ENCODE assay signal across 20 cellular contexts in the genomic region with DNA sequence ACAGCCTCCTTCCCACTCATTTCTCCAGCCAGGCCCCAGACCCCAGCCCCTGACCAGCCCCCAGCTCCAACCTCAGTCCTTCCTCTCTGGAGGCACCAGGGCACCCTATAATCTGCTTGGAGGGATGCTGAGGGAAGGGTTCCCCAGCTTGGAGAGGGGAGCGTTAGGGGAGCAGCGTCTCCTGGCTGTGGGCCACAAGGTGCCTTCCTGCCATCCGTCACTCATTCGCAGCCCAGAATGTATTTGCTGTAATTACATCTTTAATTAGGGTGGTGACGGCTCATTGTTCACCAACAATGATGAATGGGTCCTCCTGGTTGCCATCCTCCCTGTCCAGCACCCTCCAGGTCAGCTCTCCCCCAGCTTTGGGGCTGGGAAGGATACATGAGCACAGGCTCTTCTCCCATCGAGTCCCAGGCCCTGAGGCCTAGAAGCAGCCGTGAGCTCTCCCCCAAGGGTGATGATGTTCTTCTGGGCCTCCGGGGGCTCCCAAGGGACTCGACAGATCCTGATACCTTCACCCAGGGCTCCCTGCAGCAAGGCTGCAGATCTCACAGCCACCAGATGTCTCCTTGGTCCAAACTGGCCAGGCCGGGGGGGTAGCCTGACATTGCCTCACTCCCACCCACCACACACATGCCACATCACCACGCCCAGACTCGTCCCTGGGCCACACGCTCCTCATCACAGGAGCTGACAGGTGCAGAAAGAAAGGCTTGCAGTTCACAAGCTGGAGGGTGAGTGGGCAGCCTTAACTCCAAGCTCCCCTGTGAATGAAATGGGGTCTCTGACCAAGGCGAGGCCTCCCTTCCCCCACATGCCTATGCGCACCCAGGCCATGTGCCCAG. TPM values are rescaled to one million over a fixed set of nuclear protein-coding genes. Genes with fewer than 3 reads are reported as not detected.
DNase-seq lines count a peak whose midpoint lies in the region; ATAC-seq and TF ChIP-seq lines count a peak whose summit lies in the region.
"Had no signal": no experiment of that assay in that cellular context is flagged by ENCODE, and none has a peak within 500 bp of the region (broad histone marks: within the 10 kb centered on the region; RNA-seq: fewer than 3 reads in every experiment).

No MANE protein-coding gene starts in this region.

- peaks cover 0 to 26% (median 12%) of the 10 kb centered on the region in 9 donors for H3K27me3 ChIP-seq in heart left ventricle
- peaks cover 0 to 3% of the 10 kb centered on the region in 2 donors for H3K27me3 ChIP-seq in right atrium auricular region
- peaks cover 6% of the 10 kb centered on the region for H3K27me3 ChIP-seq in endodermal cell (ENCODE audit: control insufficient read depth, insufficient read depth, low read length, poor library complexity, severe bottlenecking)
- H3K27me3 ChIP-seq in ovary = no peaks in the 10 kb centered on the region
- H3K27me3 ChIP-seq: BE2C, brain microvascular endothelial cell had no signal

- H3K9me3 Mint-ChIP-seq in endodermal cell = no peaks in the 10 kb centered on the region

- WGBS in heart left ventricle, 4 donors = 70 to 81% (median 77%) methylated on average over 15 of the region's 15 CpGs
- WGBS in endodermal cell (ENCODE audit: insufficient coverage in 1 of 2, insufficient read length in 1 of 2), 2 experiments = 96 to 100% methylated on average over 6 to 15 of the region's 15 CpGs
- WGBS in ovary, 3 donors = 44 to 55% (median 45%) methylated on average over 15 of the region's 15 CpGs

- H3K4me3 ChIP-seq in heart left ventricle = no peak overlapping the region
- H3K4me3 ChIP-seq in right atrium auricular region = no peak overlapping the region
- H3K4me3 ChIP-seq in endodermal cell (ENCODE audit: low read length) = no peak overlapping the region
- no peak overlapping the region for H3K4me3 ChIP-seq in ovary
- H3K4me3 ChIP-seq: PC-9, prostate gland had no signal

- no peaks in the 10 kb centered on the region for H3K4me1 Mint-ChIP-seq in endodermal cell

- peaks cover 31% of the 10 kb centered on the region for H3K27me3 Mint-ChIP-seq in endodermal cell (ENCODE audit: insufficient read depth)

- ATAC-seq in heart left ventricle = no peak
- no peak for ATAC-seq in SK-N-SH treated with all-trans-retinoic acid at 6 μM for 48 hours

- H3K9me3 ChIP-seq in heart left ventricle (no peaks in the 10 kb centered on the region), right atrium auricular region (no peaks in the 10 kb centered on the region), endodermal cell (ENCODE audit: control insufficient read depth, low read length) (no peaks in the 10 kb centered on the region), ovary (no peaks in the 10 kb centered on the region)
- H3K9me3 ChIP-seq: BE2C, prostate gland had no signal

- H3K36me3 ChIP-seq in heart left ventricle = no peaks in the 10 kb centered on the region
- H3K36me3 ChIP-seq in right atrium auricular region = no peaks in the 10 kb centered on the region
- no peaks in the 10 kb centered on the region for H3K36me3 ChIP-seq in endodermal cell (ENCODE audit: control insufficient read depth, insufficient read depth, low read length)
- H3K36me3 ChIP-seq in ovary = no peaks in the 10 kb centered on the region
- H3K36me3 ChIP-seq: BE2C, brain microvascular endothelial cell, prostate gland, WERI-Rb-1 had no signal

- H3K27ac ChIP-seq in heart left ventricle (no peak overlapping the region), right atrium auricular region (no peak overlapping the region), endodermal cell (ENCODE audit: low read depth, low read length) (no peak overlapping the region), ovary (no peak overlapping the region)
- H3K27ac ChIP-seq: brain microvascular endothelial cell, PC-9, prostate gland, WERI-Rb-1 had no signal

- intact Hi-C loops in heart left ventricle (cut with DNase I) (loop anchor here in 3 of 10 donors (10.0 kb wide), 2 partner anchors 256 to 286 kb away; no protein-coding TSS in a partner anchor), ovary (cut with DNase I) (loop anchor here in 1 of 4 donors (10.0 kb wide), 1 partner anchor 286 kb away; no protein-coding TSS in a partner anchor)

- no peak for TF ChIP-seq POLR2A in heart left ventricle (IDR thresholded peaks at IDR 0.05)
- TF ChIP-seq POLR2A in ovary (IDR thresholded peaks at IDR 0.05) = no peak

- no peaks in the 10 kb centered on the region for H3K36me3 Mint-ChIP-seq in endodermal cell (ENCODE audit: low read depth)

- TF ChIP-seq CTCF in heart left ventricle (IDR thresholded peaks at IDR 0.05) = no peak
- no peak for TF ChIP-seq CTCF in right atrium auricular region (IDR thresholded peaks at IDR 0.05)
- no peak for TF ChIP-seq CTCF in endodermal cell (conservative IDR thresholded peaks at IDR 0.05)
- no peak for TF ChIP-seq CTCF in ovary (IDR thresholded peaks at IDR 0.05)

- no peak overlapping the region for H3K4me3 Mint-ChIP-seq in endodermal cell

- H3K9ac ChIP-seq in endodermal cell (ENCODE audit: extremely low read depth, low read length, poor library complexity, severe bottlenecking) = no peak overlapping the region

- DNase-seq in NCI-H1105 treated with DMSO at 0.1 percent for 48 hours (lab: John Stamatoyannopoulos, UW) (peak; percentile 21), NCI-H1105 (lab: John Stamatoyannopoulos, UW) (no peak), heart left ventricle (peak in 3 of 5 donors; percentile 5 to 19 (median 11)), right atrium auricular region (ENCODE audit: low spot score) (no peak), endodermal cell (peak; percentile 54), NCI-H2107 (lab: John Stamatoyannopoulos, UW) (no peak), ovary (no peak)
- DNase-seq: activated CD4-positive, alpha-beta T cell treated with anti-CD3 and anti-CD28 coated beads, Interleukin-2, amount 50 U/mL, for 4 hours; brain microvascular endothelial cell; Calu3; NCI-H1048; NCI-H774; PC-9; small intestine; stimulated activated naive CD4-positive, alpha-beta T cell treated with Interleukin-2 at 50 U/mL for 16 hours; trophoblast cell had no signal

- TF ChIP-seq EP300 in ovary (IDR thresholded peaks at IDR 0.05) = no peak

- H3K4me1 ChIP-seq in heart left ventricle (peaks cover 0 to 8% (median 0%) of the 10 kb centered on the region in 12 donors), right atrium auricular region (peaks cover 0 to 3% of the 10 kb centered on the region in 2 donors), endodermal cell (ENCODE audit: control insufficient read depth, insufficient read depth, low read length) (no peaks in the 10 kb centered on the region), ovary (ENCODE audit: insufficient read depth) (no peaks in the 10 kb centered on the region)
- H3K4me1 ChIP-seq: prostate gland had no signal

- no peak overlapping the region for H3K27ac Mint-ChIP-seq in endodermal cell

TF ChIP-seq in SK-N-SH treated with all-trans-retinoic acid at 6 μM for 48 hours, 23 proteins besides CTCF, POLR2A, EP300 and RAD21:
- TF ChIP-seq, protein P1, sequence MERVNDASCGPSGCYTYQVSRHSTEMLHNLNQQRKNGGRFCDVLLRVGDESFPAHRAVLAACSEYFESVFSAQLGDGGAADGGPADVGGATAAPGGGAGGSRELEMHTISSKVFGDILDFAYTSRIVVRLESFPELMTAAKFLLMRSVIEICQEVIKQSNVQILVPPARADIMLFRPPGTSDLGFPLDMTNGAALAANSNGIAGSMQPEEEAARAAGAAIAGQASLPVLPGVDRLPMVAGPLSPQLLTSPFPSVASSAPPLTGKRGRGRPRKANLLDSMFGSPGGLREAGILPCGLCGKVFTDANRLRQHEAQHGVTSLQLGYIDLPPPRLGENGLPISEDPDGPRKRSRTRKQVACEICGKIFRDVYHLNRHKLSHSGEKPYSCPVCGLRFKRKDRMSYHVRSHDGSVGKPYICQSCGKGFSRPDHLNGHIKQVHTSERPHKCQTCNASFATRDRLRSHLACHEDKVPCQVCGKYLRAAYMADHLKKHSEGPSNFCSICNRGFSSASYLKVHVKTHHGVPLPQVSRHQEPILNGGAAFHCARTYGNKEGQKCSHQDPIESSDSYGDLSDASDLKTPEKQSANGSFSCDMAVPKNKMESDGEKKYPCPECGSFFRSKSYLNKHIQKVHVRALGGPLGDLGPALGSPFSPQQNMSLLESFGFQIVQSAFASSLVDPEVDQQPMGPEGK (CRISPR knock-in tag; IDR thresholded peaks at IDR 0.05; ENCODE audit: borderline replicate concordance) = no peak
- TF ChIP-seq ZFP3 (CRISPR knock-in tag; IDR thresholded peaks at IDR 0.05) (no peak), RARB (CRISPR knock-in tag; IDR thresholded peaks at IDR 0.05) (no peak), PPARA (CRISPR knock-in tag; IDR thresholded peaks at IDR 0.05; ENCODE audit: borderline replicate concordance) (no peak), TCF4 (CRISPR knock-in tag; IDR thresholded peaks at IDR 0.05; ENCODE audit: borderline replicate concordance) (no peak), GLIS3 (CRISPR knock-in tag; IDR thresholded peaks at IDR 0.05) (no peak)

RNA-seq across cellular contexts. Expression of a gene that starts 26.8 kb away (rescaled TPM):
- total RNA-seq in heart left ventricle = 10 to 100 TPM; 12.3 to 21.6 (median 18.0) TPM
- polyA plus RNA-seq in heart left ventricle = 10 to 100 TPM; 13.0 to 15.8 TPM
- 10 to 100 TPM; 13.0 to 25.5 TPM for total RNA-seq in right atrium auricular region
- total RNA-seq in endodermal cell = 10 to 100 TPM; 51.8 to 59.3 TPM
- polyA plus RNA-seq in endodermal cell (2013, experiment 1 of 2) = 39.0 TPM
- polyA plus RNA-seq in endodermal cell (2013, experiment 2 of 2) = 28.8 TPM
- 10 to 100 TPM; 21.9 to 33.8 (median 31.0) TPM for total RNA-seq in ovary
- 10 to 100 TPM; 17.3 to 31.9 TPM for polyA plus RNA-seq in ovary

RNA-seq across cellular contexts. Expression of a gene that starts 26.8 kb away (rescaled TPM):
- 10 to 100 TPM; 16.3 to 42.9 (median 23.2) TPM for total RNA-seq in heart left ventricle
- polyA plus RNA-seq in heart left ventricle = 10 to 100 TPM; 29.9 to 41.3 TPM
- total RNA-seq in right atrium auricular region = 10 to 100 TPM; 32.0 to 40.3 TPM
- total RNA-seq in endodermal cell = 10 to 100 TPM; 33.3 to 52.0 TPM
- polyA plus RNA-seq in endodermal cell (2013, experiment 1 of 2) = 43.1 TPM
- polyA plus RNA-seq in endodermal cell (2013, experiment 2 of 2) = 46.7 TPM
- total RNA-seq in ovary = 10 to 100 TPM; 12.9 to 48.3 (median 18.3) TPM
- polyA plus RNA-seq in ovary = 10 to 100 TPM; 21.7 to 29.5 TPM

Comparison
In these comparisons a context has a peak if more than half of its experiments do, and no peak if none do; other contexts are left out.
1. DNase-seq: peak in NCI-H1105 treated with DMSO at 0.1 percent for 48 hours (single experiment), heart left ventricle (3 of 5) and endodermal cell (single experiment); none in NCI-H1105 (single experiment), right atrium auricular region (single experiment), NCI-H2107 (single experiment) and ovary (0 of 5).